In genomic region chr9:126482361-126483044, GRCh38 we compare ENCODE assay signal across 10 cellular contexts.
DNase-seq lines count a peak whose midpoint lies in the region; ATAC-seq and TF ChIP-seq lines count a peak whose summit lies in the region.
"Had no signal": no experiment of that assay in that cellular context is flagged by ENCODE, and none has a peak within 500 bp of the region (broad histone marks: within the 10 kb centered on the region; RNA-seq: fewer than 3 reads in every experiment).

No MANE protein-coding gene starts in this region.

- H3K27me3 ChIP-seq in cardiac muscle cell = no peaks in the 10 kb centered on the region
- H3K27me3 ChIP-seq in breast epithelium = no peaks in the 10 kb centered on the region

- DNase-seq in cardiac muscle cell (ENCODE audit: low read depth in 1 of 2, low spot score in 1 of 2) = peak; percentile 76 to 84
- no peak for DNase-seq in cardiac septum (ENCODE audit: low spot score)
- DNase-seq in fibroblast of villous mesenchyme (ENCODE audit: low read depth) = peak; percentile 12
- peak; percentile 72 for DNase-seq in nephron progenitor cell
- DNase-seq in T-cell = no peak
- DNase-seq in NCI-H446 (lab: John Stamatoyannopoulos, UW) = no peak
- DNase-seq in HT-29 (ENCODE audit: low spot score) = no peak
- no peak for DNase-seq in breast epithelium (ENCODE audit: low spot score in 2 of 2)
- DNase-seq: NCI-H1436 treated with DMSO at 0.1 percent for 48 hours, SIG-M5 had no signal

- POLR2A ChIA-PET in T-cell (lab: Charles Lee) = no interaction called here

- no peak for TF ChIP-seq POLR2A in breast epithelium (IDR thresholded peaks at IDR 0.05)

- intact Hi-C loops in cardiac septum (cut with DNase I) = no loop called here
- intact Hi-C loops in breast epithelium (cut with DNase I; ENCODE audit: low total_unique reads) = no loop called here

- CTCF ChIA-PET in T-cell (lab: Charles Lee) = interaction anchor here in 1 of 2 donors (0.7 kb wide), 1 partner anchor 166 kb away, joined by 3 read pairs; no protein-coding TSS in a partner anchor

- H3K27ac Mint-ChIP-seq in nephron progenitor cell (no peak overlapping the region), T-cell (no peak overlapping the region)

- H3K9me3 ChIP-seq in cardiac muscle cell (ENCODE audit: low read depth) = no peaks in the 10 kb centered on the region
- no peaks in the 10 kb centered on the region for H3K9me3 ChIP-seq in breast epithelium

- H3K36me3 ChIP-seq in cardiac muscle cell (peaks cover 3% of the 10 kb centered on the region), breast epithelium (no peaks in the 10 kb centered on the region)

- H3K4me1 Mint-ChIP-seq in nephron progenitor cell = peaks cover 27% of the 10 kb centered on the region
- H3K4me1 Mint-ChIP-seq in T-cell = peaks cover 13 to 17% (median 17%) of the 10 kb centered on the region in 3 donors

- no peak for TF ChIP-seq CTCF in cardiac muscle cell (IDR thresholded peaks at IDR 0.05; ENCODE audit: low read depth, low read length)
- TF ChIP-seq CTCF in fibroblast of villous mesenchyme (IDR thresholded peaks at IDR 0.05; ENCODE audit: insufficient read depth, low read depth, low read length) = no peak
- TF ChIP-seq CTCF in nephron progenitor cell (IDR thresholded peaks at IDR 0.05) = no peak
- TF ChIP-seq CTCF in breast epithelium (IDR thresholded peaks at IDR 0.05) = no peak

- H3K4me3 Mint-ChIP-seq in nephron progenitor cell = peak overlapping the region; percentile 66
- no peak overlapping the region for H3K4me3 Mint-ChIP-seq in T-cell

- H3K27me3 Mint-ChIP-seq in nephron progenitor cell (ENCODE audit: low read depth, poor library complexity) = peaks cover 6% of the 10 kb centered on the region
- no peaks in the 10 kb centered on the region for H3K27me3 Mint-ChIP-seq in T-cell

- H3K27ac ChIP-seq in cardiac muscle cell (no peak overlapping the region), breast epithelium (no peak overlapping the region)

- peaks cover 7% of the 10 kb centered on the region for H3K4me1 ChIP-seq in cardiac muscle cell (ENCODE audit: low read depth)
- H3K4me1 ChIP-seq in breast epithelium = no peaks in the 10 kb centered on the region

- H3K36me3 Mint-ChIP-seq in nephron progenitor cell (ENCODE audit: low read depth) = peaks cover 19% of the 10 kb centered on the region
- H3K36me3 Mint-ChIP-seq in T-cell = peaks cover 20% of the 10 kb centered on the region

- H3K9me3 Mint-ChIP-seq in nephron progenitor cell = peaks cover under 1% of the 10 kb centered on the region
- H3K9me3 Mint-ChIP-seq in T-cell = no peaks in the 10 kb centered on the region

- ATAC-seq in T-cell (replicated peaks in 1 of 4) = no peak

- H3K4me3 ChIP-seq in cardiac muscle cell = no peak overlapping the region
- H3K4me3 ChIP-seq in fibroblast of villous mesenchyme (ENCODE audit: low read depth, low read length) = no peak overlapping the region
- H3K4me3 ChIP-seq in breast epithelium = no peak overlapping the region

Comparison
In these comparisons a context has a peak if more than half of its experiments do, and no peak if none do; other contexts are left out.
1. DNase-seq: peak in cardiac muscle cell (2 of 2), fibroblast of villous mesenchyme (single experiment) and nephron progenitor cell (single experiment); none in cardiac septum (single experiment), T-cell (0 of 34), NCI-H446 (0 of 2), HT-29 (single experiment) and breast epithelium (0 of 2).